ENCODE assay signal across 1 cellular context in the genomic region with DNA sequence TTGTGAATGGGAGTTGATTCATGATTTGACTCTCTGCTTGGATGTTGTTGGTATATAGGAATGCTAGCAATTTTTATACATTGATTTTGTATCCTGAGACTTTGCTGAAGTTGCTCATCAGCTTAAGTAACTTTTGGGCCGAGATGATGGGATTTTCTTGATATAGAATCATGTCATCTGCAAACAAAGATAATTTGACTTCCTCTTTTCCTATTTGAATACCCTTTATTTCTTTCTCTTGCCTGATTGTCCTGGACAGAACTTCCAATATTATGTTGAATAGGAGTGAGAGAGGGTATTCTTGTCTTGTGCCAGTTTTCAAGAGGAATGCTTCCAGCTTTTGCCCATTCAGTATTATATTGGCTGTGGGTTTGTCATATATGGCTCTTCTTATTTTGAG.
TF ChIP-seq lines count a peak whose summit lies in the region.

No MANE protein-coding gene starts in this region.

TF ChIP-seq in K562, 482 proteins besides CTCF, POLR2A, EP300 and RAD21:
- TF ChIP-seq SPI1 (IDR thresholded peaks at IDR 0.05; ENCODE audit: borderline replicate concordance, low read depth, low read length), result peak; percentile 66
- TF ChIP-seq SMARCE1 (IDR thresholded peaks at IDR 0.05), result peak; percentile 82; the same call in 1 of the 2 replicates
- TF ChIP-seq TAL1 (IDR thresholded peaks at IDR 0.05), result peak; percentile 37; the same call in 1 of the 2 replicates
- TF ChIP-seq SOX6 (IDR thresholded peaks at IDR 0.05), result peak; percentile 27; the same call in 1 of the 2 replicates
- peak; percentile 63 for TF ChIP-seq ARID1B (IDR thresholded peaks at IDR 0.05)
- TF ChIP-seq SMARCA4 (IDR thresholded peaks at IDR 0.05), result peak; percentile 30; the same call in 1 of the 2 replicates
- TF ChIP-seq FOXA3 (CRISPR knock-in tag; conservative IDR thresholded peaks at IDR 0.05 in 1 of 2, IDR thresholded peaks at IDR 0.05 in 1 of 2), result 0 out of 4 replicates have a peak, but pooled peaks of 1 of the 2 experiments have one; percentile 19
TF ChIP-seq in K562: peak in this region for 7; not testable (repeated sequence) for 475.
